In genomic region chr5:124655943-124656459, GRCh38 we compare ENCODE assay signal across 8 cellular contexts.
DNase-seq lines count a peak whose midpoint lies in the region; ATAC-seq and TF ChIP-seq lines count a peak whose summit lies in the region.

No MANE protein-coding gene starts in this region.

- no peak for TF ChIP-seq CTCF in fibroblast of mammary gland (conservative IDR thresholded peaks at IDR 0.05; ENCODE audit: control insufficient read depth, insufficient read depth, low read depth, low read length)
- TF ChIP-seq CTCF in tibial artery (IDR thresholded peaks at IDR 0.05), result no peak

- no peak overlapping the region for H3K27ac Mint-ChIP-seq in activated CD4-positive, alpha-beta memory T cell treated with anti-CD3 and anti-CD28 coated beads, Interleukin-2, amount 10 ng/mL, durations not matched to agents 7 days and 5 days

- H3K27ac ChIP-seq in tibial artery, result peak overlapping the region in 1 of 2 donors; percentile 27

- intact Hi-C loops in sciatic nerve (cut with DNase I) (loop anchor here (10.0 kb wide), 1 partner anchor 89 kb away; the partner anchor contains the start of gene ZNF608), tibial artery (cut with DNase I; ENCODE audit: low total_unique reads) (no loop called here)

- DNase-seq in DMS 273 (lab: John Stamatoyannopoulos, UW; ENCODE audit: unreplicated experiment) (peak; percentile 89), fibroblast of mammary gland (ENCODE audit: low read depth) (peak; percentile 92), sciatic nerve (ENCODE audit: low spot score) (no peak), tibial artery (no peak)
- DNase-seq in Jurkat, Clone E6-1 (ENCODE audit: low read depth, low spot score), result peak; percentile 18
- no peak for DNase-seq in activated CD4-positive, alpha-beta memory T cell treated with anti-CD3 and anti-CD28 coated beads, Interleukin-2, amount 10 ng/mL, durations not matched to agents 7 days and 5 days

- H3K4me3 Mint-ChIP-seq in activated CD4-positive, alpha-beta memory T cell treated with anti-CD3 and anti-CD28 coated beads, Interleukin-2, amount 10 ng/mL, durations not matched to agents 7 days and 5 days, result no peak overlapping the region

- CTCF ChIA-PET in activated CD4-positive, alpha-beta memory T cell treated with anti-CD3 and anti-CD28 coated beads, Interleukin-2, amount 10 ng/mL, durations not matched to agents 7 days and 5 days (lab: Charles Lee), result no interaction called here

- H3K36me3 ChIP-seq in tibial artery, result no peaks in the 10 kb centered on the region

- ATAC-seq in sciatic nerve, result peak; percentile 37
- ATAC-seq in HG02840 (IDR thresholded peaks at IDR 0.05; ENCODE audit: low FRiP score, unreplicated experiment), result no peak

- POLR2A ChIA-PET in activated CD4-positive, alpha-beta memory T cell treated with anti-CD3 and anti-CD28 coated beads, Interleukin-2, amount 10 ng/mL, durations not matched to agents 7 days and 5 days (lab: Charles Lee), result no interaction called here

- peaks cover 2% of the 10 kb centered on the region for H3K9me3 Mint-ChIP-seq in activated CD4-positive, alpha-beta memory T cell treated with anti-CD3 and anti-CD28 coated beads, Interleukin-2, amount 10 ng/mL, durations not matched to agents 7 days and 5 days

- H3K27me3 ChIP-seq in tibial artery, result no peaks in the 10 kb centered on the region

- H3K4me3 ChIP-seq in Jurkat, Clone E6-1 (ENCODE audit: low read length), result no peak overlapping the region
- H3K4me3 ChIP-seq in fibroblast of mammary gland (ENCODE audit: control insufficient read depth, low read depth, low read length), result peak overlapping the region; percentile 27
- no peak overlapping the region for H3K4me3 ChIP-seq in tibial artery

- peaks cover 12% of the 10 kb centered on the region for H3K27me3 Mint-ChIP-seq in activated CD4-positive, alpha-beta memory T cell treated with anti-CD3 and anti-CD28 coated beads, Interleukin-2, amount 10 ng/mL, durations not matched to agents 7 days and 5 days

- no peaks in the 10 kb centered on the region for H3K9me3 ChIP-seq in tibial artery

- H3K4me1 ChIP-seq in tibial artery, result peaks cover 0 to 34% (median 13%) of the 10 kb centered on the region in 4 donors

- no peaks in the 10 kb centered on the region for H3K36me3 Mint-ChIP-seq in activated CD4-positive, alpha-beta memory T cell treated with anti-CD3 and anti-CD28 coated beads, Interleukin-2, amount 10 ng/mL, durations not matched to agents 7 days and 5 days (ENCODE audit: low read depth)

- peaks cover 4% of the 10 kb centered on the region for H3K4me1 Mint-ChIP-seq in activated CD4-positive, alpha-beta memory T cell treated with anti-CD3 and anti-CD28 coated beads, Interleukin-2, amount 10 ng/mL, durations not matched to agents 7 days and 5 days

TF ChIP-seq in PFSK-1, 5 proteins besides CTCF, POLR2A, EP300 and RAD21:
- TF ChIP-seq REST (IDR thresholded peaks at IDR 0.05; ENCODE audit: insufficient read depth in 1 of 2, low read depth in 2 of 2, low read length in 2 of 2) (no peak), FOXP2 (optimal IDR thresholded peaks at IDR 0.05; ENCODE audit: borderline replicate concordance, extremely low read depth, extremely low read length, insufficient read depth) (no peak), SIN3A (IDR thresholded peaks at IDR 0.05; ENCODE audit: borderline replicate concordance, insufficient read depth, low read length) (peak; percentile 76; the same call in 1 of the 2 replicates), POLR2AphosphoS5 (IDR thresholded peaks at IDR 0.05; ENCODE audit: low read depth, low read length) (0 out of 2 replicates have a peak, but pooled peaks have one; percentile 16), TAF1 (IDR thresholded peaks at IDR 0.05; ENCODE audit: borderline replicate concordance, insufficient read depth, low read length) (0 out of 2 replicates have a peak, but pooled peaks have one; percentile 34)

Comparison
In these comparisons a context has a peak if more than half of its experiments do, and no peak if none do; other contexts are left out.
1. DNase-seq: peak in DMS 273 (single experiment), Jurkat, Clone E6-1 (single experiment) and fibroblast of mammary gland (single experiment); none in sciatic nerve (single experiment), tibial artery (0 of 2) and activated CD4-positive, alpha-beta memory T cell treated with anti-CD3 and anti-CD28 coated beads, Interleukin-2, amount 10 ng/mL, durations not matched to agents 7 days and 5 days (single experiment).